Comparison of ENCODE assay signal across 21 cellular contexts in the genomic region with DNA sequence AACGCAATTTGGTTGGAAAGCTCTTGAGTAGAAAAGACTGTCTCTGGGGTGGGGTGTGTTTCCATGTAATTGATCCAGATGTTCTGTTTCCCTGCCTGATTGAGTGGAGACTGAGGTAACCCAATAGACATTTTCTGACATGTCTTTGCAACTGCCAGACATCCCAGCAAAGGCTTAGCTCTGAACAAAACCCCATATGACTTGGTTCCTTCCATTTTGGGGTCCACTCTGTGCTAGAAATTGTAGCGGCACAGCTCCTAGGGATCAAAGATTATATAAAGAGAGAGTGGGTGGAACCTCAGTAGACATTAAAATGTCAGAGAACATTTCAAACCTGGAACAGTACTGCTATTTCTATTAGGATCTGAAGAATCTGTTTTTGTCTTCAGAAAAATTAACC.
DNase-seq lines count a peak whose midpoint lies in the region; ATAC-seq, FAIRE-seq and TF ChIP-seq lines count a peak whose summit lies in the region.
"Had no signal": no experiment of that assay in that cellular context is flagged by ENCODE, and none has a peak within 500 bp of the region (broad histone marks: within the 10 kb centered on the region; RNA-seq: fewer than 3 reads in every experiment).

No MANE protein-coding gene starts in this region.

- H3K36me3 Mint-ChIP-seq in HFFc6 (ENCODE audit: low read depth) = no peaks in the 10 kb centered on the region
- H3K36me3 Mint-ChIP-seq: CD4-positive, CD25-positive, alpha-beta regulatory T cell; CD8-positive, alpha-beta T cell had no signal

- H3K9me1 ChIP-seq in endothelial cell of umbilical vein (replicated peaks; ENCODE audit: control insufficient read depth, extremely low read depth, insufficient read depth, low read length) = no peaks in the 10 kb centered on the region

- DNase-seq in GM12892 (ENCODE audit: insufficient read length) (no peak), SJSA1 (ENCODE audit: low read depth in 1 of 2, low spot score in 2 of 2) (no peak), endothelial cell of umbilical vein (ENCODE audit: low read depth, low spot score) (no peak), putamen (ENCODE audit: low spot score) (peak; percentile 64), GM10266 (ENCODE audit: extremely low spot score) (no peak), cardiac septum (ENCODE audit: low spot score) (no peak), HFFc6 (no peak)
- DNase-seq: Caco-2; CD4-positive, CD25-positive, alpha-beta regulatory T cell; CD8-positive, alpha-beta T cell; DMS 273 treated with DMSO at 0.1 percent for 48 hours; DMS79; GF-D8; GOT3 had no signal

- H3K9me3 Mint-ChIP-seq in HFFc6 = no peaks in the 10 kb centered on the region
- H3K9me3 Mint-ChIP-seq: CD4-positive, CD25-positive, alpha-beta regulatory T cell; CD8-positive, alpha-beta T cell had no signal

- H3K9ac ChIP-seq in endothelial cell of umbilical vein (replicated peaks; ENCODE audit: extremely low read depth, insufficient read depth, low read length) = no peak overlapping the region
- H3K9ac ChIP-seq: BLaER1 had no signal

- H3K27ac ChIP-seq in SJSA1 = peak overlapping the region; percentile 39
- no peak overlapping the region for H3K27ac ChIP-seq in endothelial cell of umbilical vein (ENCODE audit: insufficient read depth, low read depth, low read length)
- H3K27ac ChIP-seq: BLaER1, C4-2B had no signal

- H3K4me3 Mint-ChIP-seq in HFFc6 = no peak overlapping the region
- H3K4me3 Mint-ChIP-seq: B cell; CD4-positive, CD25-positive, alpha-beta regulatory T cell; CD8-positive, alpha-beta T cell had no signal

- H3K4me1 ChIP-seq in SJSA1 (replicated peaks) (peaks cover 45% of the 10 kb centered on the region), endothelial cell of umbilical vein (ENCODE audit: control insufficient read depth, extremely low read depth, insufficient read depth, low read length) (peaks cover 48% of the 10 kb centered on the region)
- H3K4me1 ChIP-seq: HAP-1 had no signal

- BruUV-seq in endothelial cell of umbilical vein (replicated peaks; lab: Mats Ljungman, UMichigan) = no TSS peak

- H4K20me1 ChIP-seq in endothelial cell of umbilical vein (replicated peaks; ENCODE audit: control insufficient read depth, extremely low read depth, insufficient read depth, low read length) = no peaks in the 10 kb centered on the region
- H4K20me1 ChIP-seq: BLaER1 had no signal

- H3K27me3 ChIP-seq in SJSA1 (replicated peaks) (no peaks in the 10 kb centered on the region), endothelial cell of umbilical vein (ENCODE audit: control insufficient read depth in 2 of 2, insufficient read depth in 2 of 2, low read length in 2 of 2) (no peaks in the 10 kb centered on the region)
- H3K27me3 ChIP-seq: BLaER1 had no signal

- no peak for ATAC-seq in GM18858 (IDR thresholded peaks at IDR 0.05; ENCODE audit: unreplicated experiment)
- ATAC-seq: CD8-positive, alpha-beta T cell had no signal

- H3K4me2 ChIP-seq in endothelial cell of umbilical vein (ENCODE audit: insufficient read depth, low read length) = no peak overlapping the region
- H3K4me2 ChIP-seq: BLaER1 had no signal

- no peaks in the 10 kb centered on the region for H3K27me3 Mint-ChIP-seq in HFFc6 (ENCODE audit: insufficient read depth)
- H3K27me3 Mint-ChIP-seq: B cell had no signal

- TF ChIP-seq CTCF in endothelial cell of umbilical vein (IDR thresholded peaks at IDR 0.05; ENCODE audit: extremely low read depth in 1 of 2, insufficient read depth in 1 of 2, low read depth in 1 of 2, low read length in 2 of 2) = no peak
- no peak for TF ChIP-seq CTCF in GM10266 (IDR thresholded peaks at IDR 0.05; ENCODE audit: control insufficient read depth, insufficient read depth, low read depth, missing control alignments)
- TF ChIP-seq CTCF in HFFc6 (IDR thresholded peaks at IDR 0.05) = no peak

- no peaks in the 10 kb centered on the region for H3K79me2 ChIP-seq in endothelial cell of umbilical vein (ENCODE audit: control insufficient read depth, insufficient read depth, low read length)

- H3K9me3 ChIP-seq in SJSA1 (replicated peaks) (no peaks in the 10 kb centered on the region), endothelial cell of umbilical vein (replicated peaks; ENCODE audit: control insufficient read depth, insufficient read depth, low read length) (no peaks in the 10 kb centered on the region)
- H3K9me3 ChIP-seq: BLaER1, Caco-2, HAP-1 had no signal

- peaks cover 68% of the 10 kb centered on the region for H3K4me1 Mint-ChIP-seq in HFFc6 (ENCODE audit: low read depth)

- dilution Hi-C loops in endothelial cell of umbilical vein (cut with MboI; ENCODE audit: extremely low pct_ligation_motif_present, low sequenced_read_pairs) = loop anchor here (25.0 kb wide), 2 partner anchors 108 to 192 kb away; a partner anchor contains a TSS

- intact Hi-C loops in endothelial cell of umbilical vein (cut with micrococcal nuclease) = no loop called here
- intact Hi-C loops in cardiac septum (cut with DNase I) = no loop called here

- H3K4me3 ChIP-seq in SJSA1 = no peak overlapping the region
- H3K4me3 ChIP-seq in endothelial cell of umbilical vein (replicated peaks in 1 of 3; ENCODE audit: insufficient read depth in 1 of 3, low read depth in 1 of 3, low read length in 3 of 3) = no peak overlapping the region
- H3K4me3 ChIP-seq: BLaER1, HAP-1 had no signal

- TF ChIP-seq POLR2A in GM12892 (IDR thresholded peaks at IDR 0.05; ENCODE audit: low read depth, low read length) (no peak), endothelial cell of umbilical vein (IDR thresholded peaks at IDR 0.05; ENCODE audit: low read depth, low read length) (no peak)

- H3K27ac Mint-ChIP-seq in HFFc6 = no peak overlapping the region
- H3K27ac Mint-ChIP-seq: B cell; CD4-positive, CD25-positive, alpha-beta regulatory T cell; CD8-positive, alpha-beta T cell had no signal

- POLR2A ChIA-PET in endothelial cell of umbilical vein (lab: Charles Lee) = interaction anchor here (1.0 kb wide), 1 partner anchor 189 kb away, joined by 3 read pairs; a partner anchor contains a TSS

- FAIRE-seq in GM12892 (lab: Jason Lieb, UNC) (peak; percentile 70), endothelial cell of umbilical vein (lab: Jason Lieb, UNC) (no peak)
- FAIRE-seq: D721Med, H54 had no signal

- CTCF ChIA-PET in endothelial cell of umbilical vein (lab: Charles Lee) = interaction anchor here (0.7 to 1.5 kb wide), 4 partner anchors 16 to 124 kb away, joined by 3 to 4 read pairs (median 3); no protein-coding TSS in a partner anchor

- peak overlapping the region; percentile 26 for H2AFZ ChIP-seq in endothelial cell of umbilical vein (ENCODE audit: low read depth, low read length)

- H3K36me3 ChIP-seq in SJSA1 (no peaks in the 10 kb centered on the region; the same call in 1 of the 2 replicates), endothelial cell of umbilical vein (ENCODE audit: control insufficient read depth in 2 of 2, extremely low read depth in 1 of 2, insufficient read depth in 2 of 2, low read length in 2 of 2) (no peaks in the 10 kb centered on the region)
- H3K36me3 ChIP-seq: BLaER1, HAP-1 had no signal

TF ChIP-seq in endothelial cell of umbilical vein, 7 proteins besides CTCF, POLR2A, EP300 and RAD21:
- no peak for TF ChIP-seq GATA2 (IDR thresholded peaks at IDR 0.05; ENCODE audit: insufficient read depth, insufficient read length, low read depth, low read length)
- TF ChIP-seq JUN (IDR thresholded peaks at IDR 0.05; ENCODE audit: borderline replicate concordance, insufficient read depth, insufficient read length, low read depth) = no peak
- TF ChIP-seq POLR2AphosphoS5 (IDR thresholded peaks at IDR 0.05; ENCODE audit: insufficient read depth, low read depth, low read length) = no peak
- no peak for TF ChIP-seq MYC (IDR thresholded peaks at IDR 0.05; ENCODE audit: low read depth, low read length)
- TF ChIP-seq, protein P1, sequence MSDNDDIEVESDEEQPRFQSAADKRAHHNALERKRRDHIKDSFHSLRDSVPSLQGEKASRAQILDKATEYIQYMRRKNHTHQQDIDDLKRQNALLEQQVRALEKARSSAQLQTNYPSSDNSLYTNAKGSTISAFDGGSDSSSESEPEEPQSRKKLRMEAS (IDR thresholded peaks at IDR 0.05; ENCODE audit: insufficient read depth, insufficient read length) = no peak
